In the genomic region with DNA sequence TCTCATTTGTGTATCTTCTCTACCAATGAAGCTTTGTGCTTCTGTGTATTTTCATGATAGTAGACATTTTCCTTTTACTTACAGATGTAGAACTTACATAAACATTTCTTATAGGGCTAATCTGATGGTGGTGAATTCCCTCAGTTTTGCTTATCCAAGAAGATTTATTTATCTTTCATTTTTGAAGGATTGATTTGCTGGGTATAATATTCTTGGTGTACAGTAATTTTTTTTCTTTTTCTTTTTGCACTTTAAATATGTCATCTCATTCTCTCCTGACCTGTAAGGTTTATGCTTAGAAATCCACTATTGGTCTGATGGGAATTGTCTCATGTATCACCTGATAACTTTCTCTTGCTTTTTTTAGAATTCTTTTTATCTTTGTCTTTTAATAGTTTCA, we compare ENCODE assay signal across 32 cellular contexts.
"Had no signal": no experiment of that assay in that cellular context is flagged by ENCODE, and none has a peak within 500 bp of the region (broad histone marks: within the 10 kb centered on the region; RNA-seq: fewer than 3 reads in every experiment).

No MANE protein-coding gene starts in this region.

- H3K4me3 ChIP-seq: adrenal gland, ascending aorta, body of pancreas, breast epithelium, cardiac muscle cell had no signal

- H3K36me3 ChIP-seq: adrenal gland, ascending aorta, brain microvascular endothelial cell, breast epithelium, cardiac muscle cell had no signal

- H3K4me1 ChIP-seq: ascending aorta, body of pancreas, breast epithelium had no signal

- FAIRE-seq: astrocyte, bronchial epithelial cell had no signal

- DNase-seq: activated effector memory CD4-positive, alpha-beta T cell treated with anti-CD3 and anti-CD28 coated beads, Interleukin-2, amount 50 U/mL, for 16 hours; activated effector memory CD4-positive, alpha-beta T cell treated with Interleukin-2 at 50 U/mL for 16 hours; activated gamma-delta T cell; activated gamma-delta T cell treated with Interleukin-2 at 50 U/mL for 16 hours; activated naive CD4-positive, alpha-beta T cell; activated naive CD4-positive, alpha-beta T cell treated with anti-CD3 and anti-CD28 coated beads for 36 hours; activated naive CD4-positive, alpha-beta T cell treated with anti-CD3 and anti-CD28 coated beads, Interleukin-2, amount 10 ng/mL, durations not matched to agents 7 days and 5 days; activated naive CD4-positive, alpha-beta T cell treated with anti-CD3 and anti-CD28 coated beads, Interleukin-2, amount 50 U/mL, for 16 hours; activated naive CD4-positive, alpha-beta T cell treated with Interleukin-2 at 50 U/mL for 16 hours; activated naive CD8-positive, alpha-beta T cell treated with anti-CD3 and anti-CD28 coated beads for 36 hours; activated naive CD8-positive, alpha-beta T cell treated with anti-CD3 and anti-CD28 coated beads, Interleukin-2, amount 10 ng/mL, durations not matched to agents 7 days and 5 days; activated naive CD8-positive, alpha-beta T cell treated with anti-CD3 and anti-CD28 coated beads, Interleukin-2, amount 50 U/mL, for 24 hours; activated T-cell treated with anti-CD3 and anti-CD28 coated beads, Interleukin-2, amount 50 U/mL, for 1 hour; activated T-cell treated with anti-CD3 and anti-CD28 coated beads, Interleukin-2, amount 50 U/mL, for 24 hours; activated T-cell treated with anti-CD3 and anti-CD28 coated beads, Interleukin-2, amount 50 U/mL, for 4 hours; activated T-cell treated with anti-CD3 and anti-CD28 coated beads, Interleukin-2, amount 50 U/mL, for 48 hours; activated T-cell treated with anti-CD3 and anti-CD28 coated beads, Interleukin-2, amount 50 U/mL, for 72 hours; adrenal gland; amniotic stem cell; amygdala; anterior cingulate cortex; aorta; body of pancreas; brain microvascular endothelial cell; caudate nucleus; central memory CD4-positive, alpha-beta T cell; cerebellar nuclear complex had no signal

- H3K27ac ChIP-seq: adrenal gland, ascending aorta, body of pancreas, brain microvascular endothelial cell, breast epithelium, cardiac muscle cell had no signal
